In genomic region chr22:39524089-39524752, GRCh38 we compare ENCODE assay signal across 8 cellular contexts. TPM values are rescaled to one million over a fixed set of nuclear protein-coding genes. Genes with fewer than 3 reads are reported as not detected.
DNase-seq lines count a peak whose midpoint lies in the region; ATAC-seq and TF ChIP-seq lines count a peak whose summit lies in the region.

No MANE protein-coding gene starts in this region.

- H3K36me3 ChIP-seq in gastroesophageal sphincter (peaks cover 6 to 60% of the 10 kb centered on the region in 2 donors), suprapubic skin (peaks cover 45% of the 10 kb centered on the region)

- WGBS in gastroesophageal sphincter (ENCODE audit: low coverage in 1 of 2), 2 donors, result 56% methylated on average over 3 of the region's 13 CpGs; no CpG with 5 or more reads in 1 of the 2 donors
- 74% methylated on average over 12 of the region's 13 CpGs for WGBS in suprapubic skin

- no peak for TF ChIP-seq POLR2A in gastroesophageal sphincter (IDR thresholded peaks at IDR 0.05)
- TF ChIP-seq POLR2A in suprapubic skin (IDR thresholded peaks at IDR 0.05), result no peak

- peak overlapping the region; percentile 29 for H3K4me3 Mint-ChIP-seq in activated T-cell treated with anti-CD3 and anti-CD28 coated beads, Interleukin-2, amount 50 U/mL, for 4 hours
- peak overlapping the region in 1 of 3 donors; percentile 95 for H3K4me3 Mint-ChIP-seq in T-cell

- TF ChIP-seq EP300 in gastroesophageal sphincter (IDR thresholded peaks at IDR 0.05), result no peak
- no peak for TF ChIP-seq EP300 in suprapubic skin (IDR thresholded peaks at IDR 0.05)

- POLR2A ChIA-PET in T-cell (lab: Charles Lee), result interaction anchor here (0.7 to 0.8 kb wide), 2 partner anchors 9 to 205 kb away, joined by 3 to 11 read pairs; partner anchors contain the start of genes RPL3 (in 1 of the 2) and RPS19BP1 (in 1 of the 2)

- H3K4me1 ChIP-seq in gastroesophageal sphincter, result peaks cover 0 to 83% (median 54%) of the 10 kb centered on the region in 3 donors
- peaks cover 68% of the 10 kb centered on the region for H3K4me1 ChIP-seq in suprapubic skin

- H3K9me3 ChIP-seq in gastroesophageal sphincter (no peaks in the 10 kb centered on the region), suprapubic skin (no peaks in the 10 kb centered on the region)

- H3K27me3 ChIP-seq in gastroesophageal sphincter (no peaks in the 10 kb centered on the region), suprapubic skin (no peaks in the 10 kb centered on the region)

- H3K4me1 Mint-ChIP-seq in activated T-cell treated with anti-CD3 and anti-CD28 coated beads, Interleukin-2, amount 50 U/mL, for 4 hours (ENCODE audit: low read depth), result peaks cover 65% of the 10 kb centered on the region
- H3K4me1 Mint-ChIP-seq in T-cell, result peaks cover 76 to 77% (median 76%) of the 10 kb centered on the region in 3 donors

- H3K27ac ChIP-seq in gastroesophageal sphincter (peak overlapping the region in 3 of 4 donors; percentile 98 to 100 (median 100)), suprapubic skin (no peak overlapping the region)

- ATAC-seq in activated T-cell treated with anti-CD3 and anti-CD28 coated beads, Interleukin-2, amount 50 U/mL, for 4 hours, result no peak
- ATAC-seq in T-cell (replicated peaks in 1 of 4) (no peak), gastroesophageal sphincter (no peak), GM21381 (IDR thresholded peaks at IDR 0.05; ENCODE audit: unreplicated experiment) (no peak), HG02938 (IDR thresholded peaks at IDR 0.05; ENCODE audit: unreplicated experiment) (no peak)

- H3K4me3 ChIP-seq in gastroesophageal sphincter (peak overlapping the region in 1 of 2 donors; percentile 100), suprapubic skin (peak overlapping the region; percentile 86)

- CTCF ChIA-PET in T-cell (lab: Charles Lee), result interaction anchor here (1.3 to 1.5 kb wide), 2 partner anchors 28 kb away, joined by 3 read pairs; no protein-coding TSS in a partner anchor

- TF ChIP-seq CTCF in gastroesophageal sphincter (IDR thresholded peaks at IDR 0.05), result no peak
- no peak for TF ChIP-seq CTCF in suprapubic skin (IDR thresholded peaks at IDR 0.05)

- H3K36me3 Mint-ChIP-seq in activated T-cell treated with anti-CD3 and anti-CD28 coated beads, Interleukin-2, amount 50 U/mL, for 4 hours (ENCODE audit: insufficient read depth), result peaks cover 42% of the 10 kb centered on the region
- H3K36me3 Mint-ChIP-seq in T-cell, result peaks cover 33% of the 10 kb centered on the region

- H3K27me3 Mint-ChIP-seq in activated T-cell treated with anti-CD3 and anti-CD28 coated beads, Interleukin-2, amount 50 U/mL, for 4 hours (ENCODE audit: low read depth), result peaks cover 2% of the 10 kb centered on the region
- peaks cover 0 to 2% of the 10 kb centered on the region in 2 donors for H3K27me3 Mint-ChIP-seq in T-cell

- no peak for DNase-seq in activated T-cell treated with anti-CD3 and anti-CD28 coated beads, Interleukin-2, amount 50 U/mL, for 4 hours
- no peak for DNase-seq in activated T-cell treated with anti-CD3 and anti-CD28 coated beads, Interleukin-2, amount 50 U/mL, for 1 hour
- DNase-seq in T-cell (no peak), suprapubic skin (ENCODE audit: low spot score in 2 of 2) (no peak), MV-4-11 (lab: John Stamatoyannopoulos, UW) (no peak)

- H3K9me3 Mint-ChIP-seq in activated T-cell treated with anti-CD3 and anti-CD28 coated beads, Interleukin-2, amount 50 U/mL, for 4 hours, result no peaks in the 10 kb centered on the region
- H3K9me3 Mint-ChIP-seq in T-cell, result no peaks in the 10 kb centered on the region

- H3K27ac Mint-ChIP-seq in T-cell, result peak overlapping the region; percentile 61 to 91

RNA-seq across cellular contexts. Expression of gene ATF4, which starts 3.9 kb away (rescaled TPM):
- 100 to 1,000 TPM; 611 to 673 (median 650) TPM for total RNA-seq in activated T-cell treated with anti-CD3 and anti-CD28 coated beads, Interleukin-2, amount 50 U/mL, for 4 hours
- total RNA-seq in T-cell, result 100 to 1,000 TPM; 236 to 371 (median 327) TPM
- total RNA-seq in gastroesophageal sphincter, result 100 to 1,000 TPM; 450 to 718 (median 563) TPM
- total RNA-seq in suprapubic skin, result 100 to 1,000 TPM; 234 to 335 (median 284) TPM

RNA-seq across cellular contexts. Expression of gene RPS19BP1, which starts 8.3 kb away (rescaled TPM):
- total RNA-seq in activated T-cell treated with anti-CD3 and anti-CD28 coated beads, Interleukin-2, amount 50 U/mL, for 4 hours, result 100 to 1,000 TPM; 198 to 208 (median 201) TPM
- 10 to 100 TPM; 42.4 to 76.8 (median 73.5) TPM for total RNA-seq in T-cell
- total RNA-seq in gastroesophageal sphincter, result 100 to 1,000 TPM; 144 to 176 (median 160) TPM
- 10 to 100 TPM; 61.2 to 89.5 (median 80.6) TPM for total RNA-seq in suprapubic skin

RNA-seq across cellular contexts. Expression of gene MIEF1, which starts 22.1 kb away (rescaled TPM):
- total RNA-seq in activated T-cell treated with anti-CD3 and anti-CD28 coated beads, Interleukin-2, amount 50 U/mL, for 4 hours, result 10 to 100 TPM; 69.9 to 76.6 (median 70.7) TPM
- total RNA-seq in T-cell (10 to 100 TPM; 19.7 to 44.1 (median 38.5) TPM), gastroesophageal sphincter (10 to 100 TPM; 17.8 to 28.3 (median 21.4) TPM), suprapubic skin (10 to 100 TPM; 19.2 to 23.6 (median 23.4) TPM)

RNA-seq across cellular contexts. Expression of gene CACNA1I, which starts 46.3 kb away (rescaled TPM):
- total RNA-seq in activated T-cell treated with anti-CD3 and anti-CD28 coated beads, Interleukin-2, amount 50 U/mL, for 4 hours, result under 1 TPM; 0.05 to 0.14 (median 0.08) TPM
- total RNA-seq in T-cell, result 10 to 100 TPM; 16.1 to 32.9 (median 28.8) TPM
- total RNA-seq in gastroesophageal sphincter, result under 1 TPM; 0.04 to 0.54 (median 0.11) TPM
- total RNA-seq in suprapubic skin, result under 1 TPM in 3 of 4 donors, not detected in 1; 0.08 to 0.80 (median 0.17) TPM
